8 cellular contexts compared by ENCODE assay signal in genomic region chr13:36673838-36674326, GRCh38. TPM values are rescaled to one million over a fixed set of nuclear protein-coding genes. Genes with fewer than 3 reads are reported as not detected.
DNase-seq lines count a peak whose midpoint lies in the region; ATAC-seq and TF ChIP-seq lines count a peak whose summit lies in the region.
"Had no signal": no experiment of that assay in that cellular context is flagged by ENCODE, and none has a peak within 500 bp of the region (broad histone marks: within the 10 kb centered on the region; RNA-seq: fewer than 3 reads in every experiment).

TSS of gene SERTM1 (plus strand) at chr13:36674020. CDS start at chr13:36695079, 21,059 bp downstream.

- peak; percentile 19 to 25 for ATAC-seq in stimulated activated naive B cell treated with anti-CD40 and anti-IgM and Interleukin-4, amounts not matched to agents 10 μg/mL and 1 μg/mL and 100 μg/mL, for 72 hours (replicated peaks)
- no peak for ATAC-seq in HG02642 (IDR thresholded peaks at IDR 0.05; ENCODE audit: poor library complexity, unreplicated experiment)

- intact Hi-C loops in OCI-LY7 (cut with micrococcal nuclease; ENCODE audit: unreplicated experiment), result no loop called here

- H3K27ac ChIP-seq in OCI-LY7 (ENCODE audit: low read depth, low read length, poor library complexity, severe bottlenecking), result no peak within 1 kb of the TSS

- H3K27ac Mint-ChIP-seq in stimulated activated naive B cell treated with anti-CD40 and anti-IgM and Interleukin-4, amounts not matched to agents 10 μg/mL and 1 μg/mL and 100 μg/mL, for 72 hours, result no peak within 1 kb of the TSS

- no peaks in the 10 kb centered on the region for H3K9me2 ChIP-seq in OCI-LY7 (ENCODE audit: insufficient read depth, low read length)

- H3K27me3 Mint-ChIP-seq in stimulated activated naive B cell treated with anti-CD40 and anti-IgM and Interleukin-4, amounts not matched to agents 10 μg/mL and 1 μg/mL and 100 μg/mL, for 72 hours, result peaks cover 43 to 50% of the 10 kb centered on the region in 2 donors

- CTCF ChIA-PET in OCI-LY7 (lab: Charles Lee; ENCODE audit: unreplicated experiment), result no interaction called here

- TF ChIP-seq RAD21 in Ishikawa (IDR thresholded peaks at IDR 0.05; ENCODE audit: low read depth), result no peak

- H3K79me2 ChIP-seq in OCI-LY7 (ENCODE audit: insufficient read depth, low read depth, low read length), result no peaks in the 10 kb centered on the region

- H3K9ac ChIP-seq in iPS-15b (ENCODE audit: low read depth, low read length), result no peak within 1 kb of the TSS

- no peak for TF ChIP-seq CTCF in OCI-LY7 (conservative IDR thresholded peaks at IDR 0.05; ENCODE audit: low read length)

- H2AFZ ChIP-seq in OCI-LY7 (ENCODE audit: low read length), result no peak within 1 kb of the TSS

- peak within 1 kb of the TSS in 1 of 2 donors; percentile 51 for H3K4me3 Mint-ChIP-seq in stimulated activated naive B cell treated with anti-CD40 and anti-IgM and Interleukin-4, amounts not matched to agents 10 μg/mL and 1 μg/mL and 100 μg/mL, for 72 hours

- POLR2A ChIA-PET in OCI-LY7 (lab: Charles Lee), result no interaction called here

- no peaks in the 10 kb centered on the region for H3K4me1 ChIP-seq in iPS-15b (ENCODE audit: control insufficient read depth, insufficient read depth, low read length)
- H3K4me1 ChIP-seq in OCI-LY7 (ENCODE audit: insufficient read depth, low read length, poor library complexity, severe bottlenecking), result no peaks in the 10 kb centered on the region

- no peaks in the 10 kb centered on the region for H3K36me3 ChIP-seq in iPS-15b (ENCODE audit: control insufficient read depth, insufficient read depth, low read length)
- no peaks in the 10 kb centered on the region for H3K36me3 ChIP-seq in OCI-LY7 (ENCODE audit: insufficient read depth, low read length)

- H3K4me1 Mint-ChIP-seq in stimulated activated naive B cell treated with anti-CD40 and anti-IgM and Interleukin-4, amounts not matched to agents 10 μg/mL and 1 μg/mL and 100 μg/mL, for 72 hours, result peaks cover 5 to 13% of the 10 kb centered on the region in 2 donors

- H3K36me3 Mint-ChIP-seq in stimulated activated naive B cell treated with anti-CD40 and anti-IgM and Interleukin-4, amounts not matched to agents 10 μg/mL and 1 μg/mL and 100 μg/mL, for 72 hours, result peaks cover 0 to 1% of the 10 kb centered on the region in 2 donors

- no peak for TF ChIP-seq EP300 in Ishikawa (IDR thresholded peaks at IDR 0.05; ENCODE audit: borderline replicate concordance)

- H3K27me3 ChIP-seq in iPS-15b (ENCODE audit: control insufficient read depth, insufficient read depth, low read length), result peaks cover 61% of the 10 kb centered on the region

- no TSS peak for BruUV-seq in OCI-LY7 (replicated peaks; lab: Mats Ljungman, UMichigan)

- H3K4me2 ChIP-seq in OCI-LY7 (ENCODE audit: low read length), result no peak within 1 kb of the TSS

- H4K20me1 ChIP-seq in OCI-LY7 (ENCODE audit: insufficient read depth, low read length), result no peaks in the 10 kb centered on the region

- H3K9me3 ChIP-seq in iPS-15b (ENCODE audit: control insufficient read depth, insufficient read depth, low read length) (no peaks in the 10 kb centered on the region), OCI-LY7 (ENCODE audit: low read length) (no peaks in the 10 kb centered on the region)

- DNase-seq in T1000 (lab: John Stamatoyannopoulos, UW), result peak; percentile 3
- no peak for DNase-seq in stimulated activated naive B cell treated with anti-CD40 and anti-IgM and Interleukin-4, amounts not matched to agents 10 μg/mL and 1 μg/mL and 100 μg/mL, for 72 hours
- no peak for DNase-seq in NCI-H2171 (lab: John Stamatoyannopoulos, UW)
- DNase-seq in OCI-LY7 (ENCODE audit: low spot score), result no peak

- H3K9me3 Mint-ChIP-seq in stimulated activated naive B cell treated with anti-CD40 and anti-IgM and Interleukin-4, amounts not matched to agents 10 μg/mL and 1 μg/mL and 100 μg/mL, for 72 hours, result peaks cover 4 to 11% of the 10 kb centered on the region in 2 donors

- peak within 1 kb of the TSS; percentile 76 for H3K4me3 ChIP-seq in iPS-15b (ENCODE audit: low read depth, low read length)
- no peak within 1 kb of the TSS for H3K4me3 ChIP-seq in OCI-LY7 (ENCODE audit: low read depth, low read length, poor library complexity, severe bottlenecking)

TF ChIP-seq in Ishikawa, 13 proteins besides CTCF, POLR2A, EP300 and RAD21:
- peak; percentile 36; the same call in 1 of the 2 replicates for TF ChIP-seq TAF1 (IDR thresholded peaks at IDR 0.05; ENCODE audit: low read depth)
- TF ChIP-seq TEAD4 (IDR thresholded peaks at IDR 0.05), result peak; percentile 55
- TF ChIP-seq NFIC (IDR thresholded peaks at IDR 0.05), result no peak
- peak; percentile 56; the same call in 1 of the 2 replicates for TF ChIP-seq MAX (IDR thresholded peaks at IDR 0.05)
- TF ChIP-seq CREB1 (IDR thresholded peaks at IDR 0.05; ENCODE audit: low read depth), result no peak
- TF ChIP-seq, protein P1, sequence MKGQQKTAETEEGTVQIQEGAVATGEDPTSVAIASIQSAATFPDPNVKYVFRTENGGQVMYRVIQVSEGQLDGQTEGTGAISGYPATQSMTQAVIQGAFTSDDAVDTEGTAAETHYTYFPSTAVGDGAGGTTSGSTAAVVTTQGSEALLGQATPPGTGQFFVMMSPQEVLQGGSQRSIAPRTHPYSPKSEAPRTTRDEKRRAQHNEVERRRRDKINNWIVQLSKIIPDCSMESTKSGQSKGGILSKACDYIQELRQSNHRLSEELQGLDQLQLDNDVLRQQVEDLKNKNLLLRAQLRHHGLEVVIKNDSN (IDR thresholded peaks at IDR 0.05), result 0 out of 2 replicates have a peak, but pooled peaks have one; percentile 21

RNA-seq across cellular contexts. Expression of gene SERTM1, which starts in this region (rescaled TPM):
- total RNA-seq in OCI-LY7 (2014; rRNA removed; shearing (Covaris generic)), result not detected in 2 replicates
- total RNA-seq in OCI-LY7 (2022), result not detected in 2 replicates
- total RNA-seq: SK-MEL-5 had no signal
